1 cellular context compared by ENCODE assay signal in genomic region chr2:119759451-119760236, GRCh38.
TF ChIP-seq lines count a peak whose summit lies in the region.

Gene PTPN4, plus strand, starts transcription at chr2:119759922. Its CDS starts 49,932 bp downstream, at chr2:119809854.

TF ChIP-seq in K562, 482 proteins besides CTCF, POLR2A, EP300 and RAD21 (continued from another document and continues in another):
- TF ChIP-seq ZNF518B (CRISPR knock-in tag; IDR thresholded peaks at IDR 0.05) (no peak), ETV5 (CRISPR knock-in tag; IDR thresholded peaks at IDR 0.05; ENCODE audit: low read depth) (0 out of 2 replicates have a peak, but pooled peaks have one; percentile 14), ZNF583 (CRISPR knock-in tag; IDR thresholded peaks at IDR 0.05) (no peak), SNRNP70 (optimal IDR thresholded peaks at IDR 0.05; ENCODE audit: low read depth, low read length) (no peak), POLR2G (IDR thresholded peaks at IDR 0.05; ENCODE audit: low read depth, low read length) (peak; percentile 98), HINFP (tag; conservative IDR thresholded peaks at IDR 0.05; ENCODE audit: low read depth) (no peak), HDAC1 (IDR thresholded peaks at IDR 0.05) (peak in 1 of 2 experiments; percentile 69; a peak in 2 of 4 replicates), IRF9 (tag; IDR thresholded peaks at IDR 0.05) (no peak), IFI16 (CRISPR knock-in tag; IDR thresholded peaks at IDR 0.05) (no peak), MEF2A (IDR thresholded peaks at IDR 0.05; ENCODE audit: control insufficient read depth, low read depth, low read length) (no peak), ZNF224 (CRISPR knock-in tag; IDR thresholded peaks at IDR 0.05) (peak; percentile 32; the same call in 1 of the 2 replicates), ZBTB33 (CRISPR knock-in tag; IDR thresholded peaks at IDR 0.05) (no peak; the same call in 1 of the 2 replicates), FOXP1 (CRISPR knock-in tag; IDR thresholded peaks at IDR 0.05) (peak; percentile 80), SRSF3 (IDR thresholded peaks at IDR 0.05; ENCODE audit: insufficient read depth, low read length) (no peak), MTA1 (IDR thresholded peaks at IDR 0.05; ENCODE audit: borderline replicate concordance) (peak; percentile 83), E2F1 (CRISPR knock-in tag; IDR thresholded peaks at IDR 0.05) (no peak), ZNF316 (IDR thresholded peaks at IDR 0.05) (no peak), PHF20 (IDR thresholded peaks at IDR 0.05; ENCODE audit: partially characterized antibody) (no peak), ZBTB17 (CRISPR knock-in tag; IDR thresholded peaks at IDR 0.05) (peak; percentile 62), ZNF668 (CRISPR knock-in tag; IDR thresholded peaks at IDR 0.05) (no peak), DDX20 (tag; IDR thresholded peaks at IDR 0.05; ENCODE audit: low read depth) (no peak), MAFG (tag; conservative IDR thresholded peaks at IDR 0.05) (no peak), ZNF263 (CRISPR knock-in tag; IDR thresholded peaks at IDR 0.05; ENCODE audit: borderline replicate concordance) (peak; percentile 100), DLX4 (CRISPR knock-in tag; IDR thresholded peaks at IDR 0.05) (no peak), THRB (CRISPR knock-in tag; conservative IDR thresholded peaks at IDR 0.05) (no peak), SMAD1 (IDR thresholded peaks at IDR 0.05; ENCODE audit: low read depth, low read length, partially characterized antibody) (peak; percentile 34), ZNF586 (CRISPR knock-in tag; conservative IDR thresholded peaks at IDR 0.05) (no peak), GATAD2A (IDR thresholded peaks at IDR 0.05) (peak; percentile 98), CCNT2 (IDR thresholded peaks at IDR 0.05; ENCODE audit: borderline replicate concordance, extremely low read depth, insufficient read length, low read depth, low read length) (peak; percentile 84), XRCC5 (IDR thresholded peaks at IDR 0.05; ENCODE audit: low read depth, low read length) (peak; percentile 86; the same call in 1 of the 2 replicates), RHOXF2B (CRISPR knock-in tag; conservative IDR thresholded peaks at IDR 0.05) (no peak), ARHGAP35 (IDR thresholded peaks at IDR 0.05; ENCODE audit: partially characterized antibody) (peak; percentile 98), FUS (optimal IDR thresholded peaks at IDR 0.05; ENCODE audit: low read depth, low read length) (no peak), ZMIZ1 (IDR thresholded peaks at IDR 0.05; ENCODE audit: low read depth in 2 of 2, low read length in 2 of 2) (no peak), ZNF436 (CRISPR knock-in tag; IDR thresholded peaks at IDR 0.05) (no peak), ESRRA (IDR thresholded peaks at IDR 0.05; ENCODE audit: borderline replicate concordance, low read depth) (peak; percentile 85; the same call in 1 of the 2 replicates), PTBP1 (IDR thresholded peaks at IDR 0.05; ENCODE audit: low read depth, low read length) (no peak), GATAD2B (IDR thresholded peaks at IDR 0.05; ENCODE audit: borderline replicate concordance) (peak; percentile 94), ZNF589 (CRISPR knock-in tag; IDR thresholded peaks at IDR 0.05; ENCODE audit: low read depth) (peak; percentile 73), ZNF143 (CRISPR knock-in tag; IDR thresholded peaks at IDR 0.05) (no peak), NFRKB (IDR thresholded peaks at IDR 0.05; ENCODE audit: low read depth) (no peak; the same call in 1 of the 2 replicates), CEBPG (CRISPR knock-in tag; IDR thresholded peaks at IDR 0.05) (no peak), CEBPG (tag; conservative IDR thresholded peaks at IDR 0.05 in 1 of 2, IDR thresholded peaks at IDR 0.05 in 1 of 2) (no peak), GABPA (tag; conservative IDR thresholded peaks at IDR 0.05; ENCODE audit: low read depth) (no peak; the same call in 1 of the 2 replicates), SAFB2 (IDR thresholded peaks at IDR 0.05; ENCODE audit: borderline replicate concordance, low read depth, low read length, severe bottlenecking) (no peak), CCAR2 (IDR thresholded peaks at IDR 0.05; ENCODE audit: low read depth, low read length) (no peak), PHF8 (IDR thresholded peaks at IDR 0.05; ENCODE audit: borderline replicate concordance, low read length) (peak; percentile 93), MTA2 (IDR thresholded peaks at IDR 0.05; ENCODE audit: low read depth) (peak; percentile 69), ZNF561 (CRISPR knock-in tag; conservative IDR thresholded peaks at IDR 0.05) (no peak), SUPT5H (IDR thresholded peaks at IDR 0.05) (peak; percentile 87), KAT7 (CRISPR knock-in tag; IDR thresholded peaks at IDR 0.05; ENCODE audit: borderline replicate concordance) (no peak), ZFPM2 (CRISPR knock-in tag; IDR thresholded peaks at IDR 0.05) (no peak), GTF3C2 (IDR thresholded peaks at IDR 0.05; ENCODE audit: borderline replicate concordance, extremely low read depth, insufficient read length) (no peak), HLTF (IDR thresholded peaks at IDR 0.05) (peak; percentile 89), POLR3A (IDR thresholded peaks at IDR 0.05; ENCODE audit: borderline replicate concordance, extremely low read depth, insufficient read depth, insufficient read length) (no peak)
